Comparison of ENCODE assay signal across 17 cellular contexts in genomic region chrX:107574054-107574683, GRCh38. TPM values are rescaled to one million over a fixed set of nuclear protein-coding genes. Genes with fewer than 3 reads are reported as not detected.
DNase-seq lines count a peak whose midpoint lies in the region; ATAC-seq and TF ChIP-seq lines count a peak whose summit lies in the region.
"Had no signal": no experiment of that assay in that cellular context is flagged by ENCODE, and none has a peak within 500 bp of the region (broad histone marks: within the 10 kb centered on the region; RNA-seq: fewer than 3 reads in every experiment).

No MANE protein-coding gene starts in this region.

- POLR2A ChIA-PET in AG04450 (lab: Yijun Ruan, JAX): interaction anchor here (0.7 kb wide), 1 partner anchor 36 kb away, joined by 3 read pairs; no protein-coding TSS in a partner anchor

- H3K36me3 Mint-ChIP-seq in HFFc6 (ENCODE audit: low read depth): peaks cover 5% of the 10 kb centered on the region
- H3K36me3 Mint-ChIP-seq: stimulated activated effector memory CD8-positive, alpha-beta T cell treated with anti-CD3 and anti-CD28 coated beads, Interleukin-12 subunit alpha, Interleukin-12 subunit beta, amount 100 ng/mL, for 72 hours had no signal

- peak overlapping the region; percentile 61 for H3K4me3 Mint-ChIP-seq in HFFc6
- H3K4me3 Mint-ChIP-seq: activated naive CD4-positive, alpha-beta T cell treated with anti-CD3 and anti-CD28 coated beads for 36 hours; stimulated activated effector memory CD8-positive, alpha-beta T cell treated with anti-CD3 and anti-CD28 coated beads, Interleukin-12 subunit alpha, Interleukin-12 subunit beta, amount 100 ng/mL, for 72 hours; T-helper 17 cell had no signal

- no peaks in the 10 kb centered on the region; the same call in 1 of the 2 replicates for H3K27me3 Mint-ChIP-seq in HFFc6 (ENCODE audit: insufficient read depth)
- H3K27me3 Mint-ChIP-seq: T-helper 17 cell had no signal

- H3K27ac ChIP-seq in AG04450 (ENCODE audit: low read depth, low read length): peak overlapping the region; percentile 71
- H3K27ac ChIP-seq: colonic mucosa had no signal

- peaks cover 49% of the 10 kb centered on the region for H3K4me1 Mint-ChIP-seq in HFFc6 (ENCODE audit: low read depth)

- H3K4me3 ChIP-seq in AG04450 (ENCODE audit: low read depth, low read length): no peak overlapping the region
- H3K4me3 ChIP-seq: colonic mucosa had no signal

- H3K9me3 Mint-ChIP-seq in HFFc6: peaks cover 6% of the 10 kb centered on the region
- H3K9me3 Mint-ChIP-seq: activated naive CD4-positive, alpha-beta T cell treated with anti-CD3 and anti-CD28 coated beads for 36 hours; stimulated activated effector memory CD8-positive, alpha-beta T cell treated with anti-CD3 and anti-CD28 coated beads, Interleukin-12 subunit alpha, Interleukin-12 subunit beta, amount 100 ng/mL, for 72 hours had no signal

- peak overlapping the region; percentile 94 for H3K27ac Mint-ChIP-seq in HFFc6
- H3K27ac Mint-ChIP-seq: activated naive CD4-positive, alpha-beta T cell treated with anti-CD3 and anti-CD28 coated beads for 36 hours; stimulated activated effector memory CD8-positive, alpha-beta T cell treated with anti-CD3 and anti-CD28 coated beads, Interleukin-12 subunit alpha, Interleukin-12 subunit beta, amount 100 ng/mL, for 72 hours; T-helper 17 cell had no signal

- TF ChIP-seq CTCF in AG04450 (IDR thresholded peaks at IDR 0.05; ENCODE audit: low read depth, low read length) (no peak), HFFc6 (IDR thresholded peaks at IDR 0.05) (no peak)

- CTCF ChIA-PET in AG04450 (lab: Charles Lee): no interaction called here

- no peaks in the 10 kb centered on the region for H3K27me3 ChIP-seq in AG04450 (ENCODE audit: control insufficient read depth, insufficient read depth, low read length)

- ATAC-seq in GM19397 (IDR thresholded peaks at IDR 0.05; ENCODE audit: unreplicated experiment) (no peak), HG03469 (IDR thresholded peaks at IDR 0.05; ENCODE audit: unreplicated experiment) (no peak)
- ATAC-seq in activated CD4-positive, CD25-positive, alpha-beta regulatory T cell treated with anti-CD3 and anti-CD28 coated beads, Interleukin-2, amount 50 U/mL, for 24 hours: no peak
- ATAC-seq: left ventricle myocardium superior; stimulated activated effector memory CD8-positive, alpha-beta T cell treated with anti-CD3 and anti-CD28 coated beads, Interleukin-12 subunit alpha, Interleukin-12 subunit beta, amount 100 ng/mL, for 72 hours; T-helper 17 cell had no signal

- H3K9me3 ChIP-seq in AG04450 (ENCODE audit: control insufficient read depth, insufficient read depth, low read length): no peaks in the 10 kb centered on the region
- H3K9me3 ChIP-seq: colonic mucosa had no signal

- DNase-seq in AG04450 (ENCODE audit: low read depth, low spot score): peak; percentile 45
- DNase-seq in HFFc6: peak; percentile 74
- peak; percentile 8 for DNase-seq in amniotic stem cell (lab: John Stamatoyannopoulos, UW)
- peak; percentile 46 for DNase-seq in foreskin melanocyte
- no peak for DNase-seq in SKM-1 treated with dmso at 0.1 percent for 144 hours (lab: John Stamatoyannopoulos, UW; ENCODE audit: unreplicated experiment)
- DNase-seq: activated CD4-positive, alpha-beta T cell treated with anti-CD3 and anti-CD28 coated beads, Interleukin-2, amount 50 U/mL, for 4 hours; activated naive CD4-positive, alpha-beta T cell treated with anti-CD3 and anti-CD28 coated beads for 36 hours; colonic mucosa; GDM1; glutamatergic neuron; left ventricle myocardium superior; NCI-H1930; T-helper 17 cell had no signal

RNA-seq across cellular contexts. Expression of gene PRPS1, which starts 54.1 kb away (rescaled TPM):
- 64.2 and 67.9 TPM in 2 replicates for polyA plus RNA-seq in AG04450 (2011; rRNA removed)
- polyA minus RNA-seq in AG04450 (2011; rRNA and poly(A)+ RNA removed): 38.9 and 52.3 TPM in 2 replicates
- total RNA-seq in HFFc6 (2021; fragmentation: NEBNext Ultra II Directional; extraction: Animal tissue kit (Norgen Biotek cat#: 25700)): 10 to 100 TPM; 67.8 to 78.6 (median 73.7) TPM
